Comparison of ENCODE assay signal across 8 cellular contexts in the genomic region with DNA sequence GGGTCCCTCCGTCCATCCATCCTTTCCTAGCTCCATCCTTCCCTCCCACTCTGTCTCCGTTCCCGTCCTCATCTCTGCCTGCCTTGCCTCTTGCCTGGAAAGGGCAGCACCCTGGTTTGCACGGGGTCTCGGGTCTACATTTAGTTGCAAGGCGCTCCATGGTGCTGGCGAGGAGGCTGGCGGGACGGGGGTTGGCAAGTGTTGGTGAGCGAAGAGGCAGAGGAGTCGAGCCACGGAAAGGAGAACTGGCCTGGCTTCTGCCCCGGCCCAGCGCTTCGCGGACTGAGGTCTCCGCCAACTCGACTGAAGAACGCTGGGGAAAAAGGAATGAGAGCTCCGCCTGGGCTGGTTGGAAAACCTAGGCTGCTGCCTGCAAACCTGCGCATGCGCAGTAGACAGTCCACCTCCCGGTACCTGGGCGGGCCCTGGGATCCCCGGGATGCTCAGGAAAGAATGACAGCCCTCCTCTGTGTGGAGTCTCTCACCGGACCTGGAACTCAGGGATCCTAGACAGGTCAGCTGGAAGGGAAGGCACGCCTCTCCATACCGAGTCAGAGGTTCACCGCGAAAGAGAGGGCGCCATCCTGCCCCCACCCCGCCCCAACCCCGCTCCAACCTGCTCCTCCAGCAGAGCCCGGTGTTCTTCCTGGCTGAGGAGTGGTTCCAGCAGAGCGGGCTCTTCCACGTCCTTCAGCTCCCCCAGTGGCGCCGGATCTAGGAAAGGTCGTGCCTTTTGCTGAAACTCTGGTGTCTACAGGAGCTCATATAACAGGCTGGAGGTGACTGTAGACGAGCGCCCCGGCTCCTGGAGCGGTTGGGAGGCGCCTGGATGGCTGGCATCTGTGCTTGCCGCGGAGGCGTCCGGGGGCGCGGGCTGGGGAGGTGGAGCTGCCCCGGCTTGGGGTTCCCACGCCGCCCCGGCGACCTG. TPM values are rescaled to one million over a fixed set of nuclear protein-coding genes. Genes with fewer than 3 reads are reported as not detected.
DNase-seq lines count a peak whose midpoint lies in the region; ATAC-seq lines count a peak whose summit lies in the region.

No MANE protein-coding gene starts in this region.

- H3K4me1 Mint-ChIP-seq in activated naive CD8-positive, alpha-beta T cell (ENCODE audit: low read depth): peaks cover 29% of the 10 kb centered on the region
- peaks cover 35% of the 10 kb centered on the region for H3K4me1 Mint-ChIP-seq in stimulated activated effector memory CD8-positive, alpha-beta T cell treated with anti-CD3 and anti-CD28 coated beads, Interleukin-12 subunit alpha, Interleukin-12 subunit beta, amount 100 ng/mL, for 72 hours

- H3K27ac Mint-ChIP-seq in activated naive CD8-positive, alpha-beta T cell: no peak overlapping the region
- H3K27ac Mint-ChIP-seq in stimulated activated effector memory CD8-positive, alpha-beta T cell treated with anti-CD3 and anti-CD28 coated beads, Interleukin-12 subunit alpha, Interleukin-12 subunit beta, amount 100 ng/mL, for 72 hours: peak overlapping the region; percentile 43

- peak overlapping the region; percentile 79 for H3K4me3 Mint-ChIP-seq in activated naive CD8-positive, alpha-beta T cell
- H3K4me3 Mint-ChIP-seq in stimulated activated effector memory CD8-positive, alpha-beta T cell treated with anti-CD3 and anti-CD28 coated beads, Interleukin-12 subunit alpha, Interleukin-12 subunit beta, amount 100 ng/mL, for 72 hours: peak overlapping the region; percentile 68

- peaks cover 32% of the 10 kb centered on the region for H3K27me3 Mint-ChIP-seq in activated naive CD8-positive, alpha-beta T cell

- DNase-seq in HK-2 (ENCODE audit: unreplicated experiment): peak; percentile 95
- peak; percentile 54 for DNase-seq in left ventricle myocardium superior
- peak in 1 of 2 donors; percentile 74 for DNase-seq in stimulated activated effector memory CD8-positive, alpha-beta T cell treated with anti-CD3 and anti-CD28 coated beads, Interleukin-12 subunit alpha, Interleukin-12 subunit beta, amount 100 ng/mL, for 72 hours (ENCODE audit: low spot score in 2 of 2)
- no peak for DNase-seq in NCI-H2107 (lab: John Stamatoyannopoulos, UW)
- no peak for DNase-seq in NCI-H774 (lab: John Stamatoyannopoulos, UW)
- no peak for DNase-seq in KG1 (lab: John Stamatoyannopoulos, UW)

- intact Hi-C loops in left ventricle myocardium superior (cut with micrococcal nuclease): no loop called here

- no peaks in the 10 kb centered on the region for H3K36me3 Mint-ChIP-seq in activated naive CD8-positive, alpha-beta T cell
- peaks cover 27% of the 10 kb centered on the region for H3K36me3 Mint-ChIP-seq in stimulated activated effector memory CD8-positive, alpha-beta T cell treated with anti-CD3 and anti-CD28 coated beads, Interleukin-12 subunit alpha, Interleukin-12 subunit beta, amount 100 ng/mL, for 72 hours

- no peaks in the 10 kb centered on the region for H3K9me3 Mint-ChIP-seq in activated naive CD8-positive, alpha-beta T cell (ENCODE audit: low read depth)
- no peaks in the 10 kb centered on the region for H3K9me3 Mint-ChIP-seq in stimulated activated effector memory CD8-positive, alpha-beta T cell treated with anti-CD3 and anti-CD28 coated beads, Interleukin-12 subunit alpha, Interleukin-12 subunit beta, amount 100 ng/mL, for 72 hours

- no peak for ATAC-seq in left ventricle myocardium superior
- peak; percentile 35 for ATAC-seq in stimulated activated effector memory CD8-positive, alpha-beta T cell treated with anti-CD3 and anti-CD28 coated beads, Interleukin-12 subunit alpha, Interleukin-12 subunit beta, amount 100 ng/mL, for 72 hours
- no peak for ATAC-seq in HG02870 (IDR thresholded peaks at IDR 0.05; ENCODE audit: unreplicated experiment)

RNA-seq across cellular contexts. Expression of a gene that starts 6.0 kb away (rescaled TPM):
- total RNA-seq in left ventricle myocardium superior: not detected

RNA-seq across cellular contexts. Expression of a gene that starts 43.2 kb away (rescaled TPM):
- not detected for total RNA-seq in left ventricle myocardium superior

Comparison
In these comparisons a context has a peak if more than half of its experiments do, and no peak if none do; other contexts are left out.
1. DNase-seq: peak in HK-2 (single experiment) and left ventricle myocardium superior (single experiment); none in NCI-H2107 (single experiment), NCI-H774 (single experiment) and KG1 (single experiment).